In genomic region chr10:12184165-12184564, GRCh38 we compare ENCODE assay signal across 31 cellular contexts.
"Had no signal": no experiment of that assay in that cellular context is flagged by ENCODE, and none has a peak within 500 bp of the region (broad histone marks: within the 10 kb centered on the region; RNA-seq: fewer than 3 reads in every experiment).

No MANE protein-coding gene starts in this region.

- H3K4me3 ChIP-seq: adrenal gland, body of pancreas, breast epithelium had no signal

- DNase-seq: activated B cell treated with CpG ODN at 0.5 μM for 24 hours; activated CD4-positive, alpha-beta memory T cell treated with anti-CD3 and anti-CD28 coated beads for 36 hours; activated CD4-positive, alpha-beta T cell treated with anti-CD3 and anti-CD28 coated beads for 4 hours; activated CD4-positive, alpha-beta T cell treated with anti-CD3 and anti-CD28 coated beads, Interleukin-2, amount 10 ng/mL, durations not matched to agents 24 days and 14 days; activated CD4-positive, alpha-beta T cell treated with anti-CD3 and anti-CD28 coated beads, Interleukin-2, amount 50 U/mL, for 1 hour; activated CD4-positive, alpha-beta T cell treated with anti-CD3 and anti-CD28 coated beads, Interleukin-2, amount 50 U/mL, for 4 hours; activated CD4-positive, CD25-positive, alpha-beta regulatory T cell treated with anti-CD3 and anti-CD28 coated beads, Interleukin-2, amount 50 U/mL, for 72 hours; activated CD8-positive, alpha-beta T cell treated with anti-CD3 and anti-CD28 coated beads for 36 hours; activated effector memory CD4-positive, alpha-beta T cell treated with anti-CD3 and anti-CD28 coated beads, Interleukin-2, amount 50 U/mL, for 16 hours; activated gamma-delta T cell treated with Interleukin-2 at 50 U/mL for 16 hours; activated naive CD4-positive, alpha-beta T cell; activated naive CD4-positive, alpha-beta T cell treated with anti-CD3 and anti-CD28 coated beads for 36 hours; activated naive CD4-positive, alpha-beta T cell treated with anti-CD3 and anti-CD28 coated beads, Interleukin-2, amount 50 U/mL, for 16 hours; activated naive CD8-positive, alpha-beta T cell treated with anti-CD3 and anti-CD28 coated beads for 36 hours; activated T-cell treated with anti-CD3 and anti-CD28 coated beads for 4 hours; activated T-cell treated with anti-CD3 and anti-CD28 coated beads, Interleukin-2, amount 50 U/mL, for 1 hour; activated T-cell treated with anti-CD3 and anti-CD28 coated beads, Interleukin-2, amount 50 U/mL, for 4 hours; activated T-cell treated with anti-CD3 and anti-CD28 coated beads, Interleukin-2, amount 50 U/mL, for 72 hours; adrenal gland; amniotic stem cell; aorta; body of pancreas; brain microvascular endothelial cell; central memory CD4-positive, alpha-beta T cell; T-helper 1 cell; T-helper 2 cell; T-helper 9 cell had no signal

- H3K27ac ChIP-seq: adrenal gland, body of pancreas, brain microvascular endothelial cell, breast epithelium, VCaP had no signal

- H3K4me1 ChIP-seq: adrenal gland, body of pancreas, breast epithelium had no signal

- H3K9me3 ChIP-seq: adrenal gland, body of pancreas, breast epithelium had no signal

- ATAC-seq: activated CD8-positive, alpha-beta T cell treated with anti-CD3 and anti-CD28 coated beads for 36 hours; activated naive CD4-positive, alpha-beta T cell treated with anti-CD3 and anti-CD28 coated beads, Interleukin-2, amount 50 U/mL, for 72 hours; activated T-cell treated with anti-CD3 and anti-CD28 coated beads, Interleukin-2, amount 50 U/mL, for 4 hours; activated T-cell treated with anti-CD3 and anti-CD28 coated beads, Interleukin-2, amount 50 U/mL, for 72 hours; activated T-helper 17 cell treated with anti-CD3 and anti-CD28 coated beads, Interleukin-2, amount 50 U/mL, for 72 hours; body of pancreas had no signal

- H3K27me3 ChIP-seq: adrenal gland, body of pancreas, brain microvascular endothelial cell, breast epithelium had no signal
